In genomic region chr4:110808371-110808878, GRCh38 we compare ENCODE assay signal across 13 cellular contexts.
DNase-seq lines count a peak whose midpoint lies in the region; ATAC-seq, FAIRE-seq and TF ChIP-seq lines count a peak whose summit lies in the region.
"Had no signal": no experiment of that assay in that cellular context is flagged by ENCODE, and none has a peak within 500 bp of the region (broad histone marks: within the 10 kb centered on the region; RNA-seq: fewer than 3 reads in every experiment).

No MANE protein-coding gene starts in this region.

- H3K27ac ChIP-seq in A549 (no peak overlapping the region), esophagus muscularis mucosa (replicated peaks in 1 of 4) (no peak overlapping the region)
- H3K27ac ChIP-seq: colonic mucosa, VCaP had no signal

- POLR2A ChIA-PET in A549 (lab: Yijun Ruan, JAX), result no interaction called here

- ATAC-seq in A549, result 0 out of 6 replicates have a peak, but pooled peaks of 1 of the 2 experiments have one; percentile 62
- ATAC-seq in GM21447 (IDR thresholded peaks at IDR 0.05; ENCODE audit: unreplicated experiment), result peak; percentile 88
- ATAC-seq in HG03342 (IDR thresholded peaks at IDR 0.05; ENCODE audit: unreplicated experiment), result peak; percentile 88
- ATAC-seq: activated T-cell treated with anti-CD3 and anti-CD28 coated beads, Interleukin-2, amount 50 U/mL, for 72 hours had no signal

- 25% methylated on average over 6 of the region's 6 CpGs for WGBS in A549 (ENCODE audit: missing lambda C conversion rate)
- WGBS in esophagus muscularis mucosa, result 77% methylated on average over 6 of the region's 6 CpGs

- no peak overlapping the region for H3K4me3 ChIP-seq in A549
- no peak overlapping the region for H3K4me3 ChIP-seq in astrocyte of the spinal cord (ENCODE audit: low read depth, low read length)
- no peak overlapping the region for H3K4me3 ChIP-seq in esophagus muscularis mucosa
- H3K4me3 ChIP-seq: colonic mucosa had no signal

- no peaks in the 10 kb centered on the region for H3K27me3 ChIP-seq in esophagus muscularis mucosa
- H3K27me3 ChIP-seq: colonic mucosa had no signal

- in situ Hi-C loops in astrocyte of the spinal cord (cut with HindIII; ENCODE audit: low sequenced_read_pairs), result no loop called here

- no peaks in the 10 kb centered on the region for H3K36me3 ChIP-seq in esophagus muscularis mucosa
- H3K36me3 ChIP-seq: colonic mucosa had no signal

- FAIRE-seq in A549 (lab: Jason Lieb, UNC), result no peak
- FAIRE-seq: A204.1 had no signal

- TF ChIP-seq POLR2A in A549 (IDR thresholded peaks at IDR 0.05; ENCODE audit: low read length) (no peak), esophagus muscularis mucosa (IDR thresholded peaks at IDR 0.05; ENCODE audit: low read depth) (no peak)

- H3K4me1 ChIP-seq in A549 (no peaks in the 10 kb centered on the region), esophagus muscularis mucosa (no peaks in the 10 kb centered on the region)
- H3K4me1 ChIP-seq: colonic mucosa had no signal

- CTCF ChIA-PET in A549 (lab: Yijun Ruan, JAX), result no interaction called here

- DNase-seq in A549 (ENCODE audit: low read depth in 1 of 2, low spot score in 1 of 2) (peak in 1 of 2 experiments; percentile 11), astrocyte of the spinal cord (ENCODE audit: low read depth, low spot score) (peak; percentile 19), esophagus muscularis mucosa (ENCODE audit: extremely low spot score) (no peak), NCI-H2171 (lab: John Stamatoyannopoulos, UW) (no peak), cardiac septum (ENCODE audit: low spot score) (no peak)
- DNase-seq in activated CD4-positive, alpha-beta T cell treated with anti-CD3 and anti-CD28 coated beads, Interleukin-2, amount 50 U/mL, for 1 hour, result no peak
- DNase-seq: activated T-cell treated with anti-CD3 and anti-CD28 coated beads, Interleukin-2, amount 50 U/mL, for 72 hours; colonic mucosa; NCI-H1436 treated with DMSO at 0.1 percent for 48 hours had no signal

- intact Hi-C loops in esophagus muscularis mucosa (cut with DNase I) (no loop called here), cardiac septum (cut with DNase I) (no loop called here)

- TF ChIP-seq CTCF in A549 (IDR thresholded peaks at IDR 0.05), result no peak
- no peak for TF ChIP-seq CTCF in astrocyte of the spinal cord (IDR thresholded peaks at IDR 0.05; ENCODE audit: low read depth, low read length)
- no peak for TF ChIP-seq CTCF in esophagus muscularis mucosa (IDR thresholded peaks at IDR 0.05)

- no peak for TF ChIP-seq RAD21 in A549 (conservative IDR thresholded peaks at IDR 0.05 in 1 of 2, IDR thresholded peaks at IDR 0.05 in 1 of 2)

- peak overlapping the region; percentile 26; the same call in 1 of the 3 replicates for H3K4me2 ChIP-seq in A549

- no peaks in the 10 kb centered on the region for H3K9me3 ChIP-seq in A549
- H3K9me3 ChIP-seq in esophagus muscularis mucosa, result no peaks in the 10 kb centered on the region
- H3K9me3 ChIP-seq: colonic mucosa had no signal

- TF ChIP-seq EP300 in A549 (IDR thresholded peaks at IDR 0.05) (no peak), esophagus muscularis mucosa (IDR thresholded peaks at IDR 0.05) (no peak)

TF ChIP-seq in A549, 52 proteins besides CTCF, POLR2A, EP300 and RAD21:
- no peak for TF ChIP-seq CBX8 (IDR thresholded peaks at IDR 0.05)
- no peak for TF ChIP-seq POLR2AphosphoS2 (conservative IDR thresholded peaks at IDR 0.05; ENCODE audit: low read length)
- no peak for TF ChIP-seq HOXA7 (CRISPR knock-in tag; IDR thresholded peaks at IDR 0.05)
- no peak for TF ChIP-seq EHMT2 (IDR thresholded peaks at IDR 0.05; ENCODE audit: low read depth)
- no peak for TF ChIP-seq CHD2 (IDR thresholded peaks at IDR 0.05; ENCODE audit: low read length, partially characterized antibody)
- TF ChIP-seq HEYL (CRISPR knock-in tag; IDR thresholded peaks at IDR 0.05), result no peak
- no peak for TF ChIP-seq FOSB (CRISPR knock-in tag; IDR thresholded peaks at IDR 0.05)
